In the genomic region with DNA sequence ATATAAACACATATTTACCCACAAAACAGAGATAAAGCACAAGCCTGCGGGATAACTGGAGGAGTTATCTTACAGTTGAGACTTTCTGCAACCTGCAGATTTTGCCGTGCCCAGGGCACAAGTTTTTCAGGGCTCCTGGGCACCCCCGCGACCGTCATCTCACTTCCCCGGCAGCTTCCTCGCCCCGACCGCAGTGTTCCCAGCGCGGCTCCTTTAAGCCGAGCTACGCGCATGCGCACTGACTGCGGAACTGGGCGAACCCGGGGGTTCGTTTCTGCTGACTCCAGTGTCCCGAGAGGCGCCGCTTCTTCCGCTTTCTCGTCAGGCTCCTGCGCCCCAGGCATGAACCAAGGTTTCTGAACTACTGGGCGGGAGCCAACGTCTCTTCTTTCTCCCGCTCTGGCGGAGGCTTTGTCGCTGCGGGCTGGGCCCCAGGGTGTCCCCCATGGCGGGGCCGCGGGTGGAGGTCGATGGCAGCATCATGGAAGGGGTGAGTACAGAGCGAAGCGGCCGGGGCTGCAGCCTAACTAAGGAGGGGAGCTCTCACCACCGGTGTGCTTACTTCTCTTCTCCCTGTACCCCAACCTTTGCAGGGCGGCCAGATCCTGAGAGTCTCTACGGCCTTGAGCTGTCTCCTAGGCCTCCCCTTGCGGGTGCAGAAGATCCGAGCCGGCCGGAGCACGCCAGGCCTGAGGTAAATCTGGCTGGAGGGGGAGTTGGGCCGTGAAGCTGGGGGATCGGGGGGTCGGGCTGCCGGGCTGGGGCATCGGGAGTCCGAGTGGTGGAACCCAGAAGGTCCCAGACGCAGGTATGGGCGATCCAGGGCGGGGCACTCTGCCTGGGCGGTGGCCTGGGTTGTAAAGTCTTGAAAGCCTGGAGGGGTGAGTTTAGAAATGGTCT, we compare ENCODE assay signal across 1 cellular context.
TF ChIP-seq lines count a peak whose summit lies in the region.

Gene RTCA (plus strand): TSS at position 286 of the 900 bp plus-strand sequence. CDS start 160 bp downstream, at position 446.

TF ChIP-seq in K562, 482 proteins besides CTCF, POLR2A, EP300 and RAD21 (continued from another document and continues in another):
- TF ChIP-seq, protein P1, sequence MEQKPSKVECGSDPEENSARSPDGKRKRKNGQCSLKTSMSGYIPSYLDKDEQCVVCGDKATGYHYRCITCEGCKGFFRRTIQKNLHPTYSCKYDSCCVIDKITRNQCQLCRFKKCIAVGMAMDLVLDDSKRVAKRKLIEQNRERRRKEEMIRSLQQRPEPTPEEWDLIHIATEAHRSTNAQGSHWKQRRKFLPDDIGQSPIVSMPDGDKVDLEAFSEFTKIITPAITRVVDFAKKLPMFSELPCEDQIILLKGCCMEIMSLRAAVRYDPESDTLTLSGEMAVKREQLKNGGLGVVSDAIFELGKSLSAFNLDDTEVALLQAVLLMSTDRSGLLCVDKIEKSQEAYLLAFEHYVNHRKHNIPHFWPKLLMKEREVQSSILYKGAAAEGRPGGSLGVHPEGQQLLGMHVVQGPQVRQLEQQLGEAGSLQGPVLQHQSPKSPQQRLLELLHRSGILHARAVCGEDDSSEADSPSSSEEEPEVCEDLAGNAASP (IDR thresholded peaks at IDR 0.05), result no peak
- no peak for TF ChIP-seq HMGN3 (IDR thresholded peaks at IDR 0.05; ENCODE audit: borderline replicate concordance, extremely low read depth, insufficient read length, low read depth, low read length)
- no peak for TF ChIP-seq ZNF24 (IDR thresholded peaks at IDR 0.05)
- peak; percentile 62 for TF ChIP-seq MGA (IDR thresholded peaks at IDR 0.05)
- no peak for TF ChIP-seq RBM17 (IDR thresholded peaks at IDR 0.05; ENCODE audit: borderline replicate concordance, low read depth, low read length)
- no peak for TF ChIP-seq BRF1 (IDR thresholded peaks at IDR 0.05; ENCODE audit: borderline replicate concordance, extremely low read depth, insufficient read length)
- no peak for TF ChIP-seq KAT8 (IDR thresholded peaks at IDR 0.05; ENCODE audit: low read depth)
- no peak for TF ChIP-seq ZNF431 (CRISPR knock-in tag; IDR thresholded peaks at IDR 0.05)
- peak in 1 of 3 experiments; percentile 92; a peak in 2 of 6 replicates for TF ChIP-seq ZBTB11 (CRISPR knock-in tag; IDR thresholded peaks at IDR 0.05)
- peak; percentile 64; the same call in 1 of the 2 replicates for TF ChIP-seq CBFB (CRISPR knock-in tag; IDR thresholded peaks at IDR 0.05)
- TF ChIP-seq KDM2B (CRISPR knock-in tag; IDR thresholded peaks at IDR 0.05), result no peak
- no peak for TF ChIP-seq PTRF (tag; IDR thresholded peaks at IDR 0.05)
- TF ChIP-seq CBX5 (IDR thresholded peaks at IDR 0.05; ENCODE audit: borderline replicate concordance, low read depth), result no peak
- TF ChIP-seq MCM7 (IDR thresholded peaks at IDR 0.05), result no peak
- TF ChIP-seq, protein P2, sequence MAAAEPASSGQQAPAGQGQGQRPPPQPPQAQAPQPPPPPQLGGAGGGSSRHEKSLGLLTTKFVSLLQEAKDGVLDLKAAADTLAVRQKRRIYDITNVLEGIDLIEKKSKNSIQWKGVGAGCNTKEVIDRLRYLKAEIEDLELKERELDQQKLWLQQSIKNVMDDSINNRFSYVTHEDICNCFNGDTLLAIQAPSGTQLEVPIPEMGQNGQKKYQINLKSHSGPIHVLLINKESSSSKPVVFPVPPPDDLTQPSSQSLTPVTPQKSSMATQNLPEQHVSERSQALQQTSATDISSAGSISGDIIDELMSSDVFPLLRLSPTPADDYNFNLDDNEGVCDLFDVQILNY (CRISPR knock-in tag; IDR thresholded peaks at IDR 0.05), result no peak
- TF ChIP-seq, protein P3, sequence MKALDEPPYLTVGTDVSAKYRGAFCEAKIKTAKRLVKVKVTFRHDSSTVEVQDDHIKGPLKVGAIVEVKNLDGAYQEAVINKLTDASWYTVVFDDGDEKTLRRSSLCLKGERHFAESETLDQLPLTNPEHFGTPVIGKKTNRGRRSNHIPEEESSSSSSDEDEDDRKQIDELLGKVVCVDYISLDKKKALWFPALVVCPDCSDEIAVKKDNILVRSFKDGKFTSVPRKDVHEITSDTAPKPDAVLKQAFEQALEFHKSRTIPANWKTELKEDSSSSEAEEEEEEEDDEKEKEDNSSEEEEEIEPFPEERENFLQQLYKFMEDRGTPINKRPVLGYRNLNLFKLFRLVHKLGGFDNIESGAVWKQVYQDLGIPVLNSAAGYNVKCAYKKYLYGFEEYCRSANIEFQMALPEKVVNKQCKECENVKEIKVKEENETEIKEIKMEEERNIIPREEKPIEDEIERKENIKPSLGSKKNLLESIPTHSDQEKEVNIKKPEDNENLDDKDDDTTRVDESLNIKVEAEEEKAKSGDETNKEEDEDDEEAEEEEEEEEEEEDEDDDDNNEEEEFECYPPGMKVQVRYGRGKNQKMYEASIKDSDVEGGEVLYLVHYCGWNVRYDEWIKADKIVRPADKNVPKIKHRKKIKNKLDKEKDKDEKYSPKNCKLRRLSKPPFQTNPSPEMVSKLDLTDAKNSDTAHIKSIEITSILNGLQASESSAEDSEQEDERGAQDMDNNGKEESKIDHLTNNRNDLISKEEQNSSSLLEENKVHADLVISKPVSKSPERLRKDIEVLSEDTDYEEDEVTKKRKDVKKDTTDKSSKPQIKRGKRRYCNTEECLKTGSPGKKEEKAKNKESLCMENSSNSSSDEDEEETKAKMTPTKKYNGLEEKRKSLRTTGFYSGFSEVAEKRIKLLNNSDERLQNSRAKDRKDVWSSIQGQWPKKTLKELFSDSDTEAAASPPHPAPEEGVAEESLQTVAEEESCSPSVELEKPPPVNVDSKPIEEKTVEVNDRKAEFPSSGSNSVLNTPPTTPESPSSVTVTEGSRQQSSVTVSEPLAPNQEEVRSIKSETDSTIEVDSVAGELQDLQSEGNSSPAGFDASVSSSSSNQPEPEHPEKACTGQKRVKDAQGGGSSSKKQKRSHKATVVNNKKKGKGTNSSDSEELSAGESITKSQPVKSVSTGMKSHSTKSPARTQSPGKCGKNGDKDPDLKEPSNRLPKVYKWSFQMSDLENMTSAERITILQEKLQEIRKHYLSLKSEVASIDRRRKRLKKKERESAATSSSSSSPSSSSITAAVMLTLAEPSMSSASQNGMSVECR (CRISPR knock-in tag; IDR thresholded peaks at IDR 0.05), result peak; percentile 61; the same call in 1 of the 2 replicates
